Comparison of ENCODE assay signal across 26 cellular contexts in genomic region chr1:44870096-44870495, GRCh38. TPM values are rescaled to one million over a fixed set of nuclear protein-coding genes. Genes with fewer than 3 reads are reported as not detected.
"Had no signal": no experiment of that assay in that cellular context is flagged by ENCODE, and none has a peak within 500 bp of the region (broad histone marks: within the 10 kb centered on the region; RNA-seq: fewer than 3 reads in every experiment).

No MANE protein-coding gene starts in this region.

- ATAC-seq: activated CD4-positive, alpha-beta T cell treated with anti-CD3 and anti-CD28 coated beads for 36 hours; activated CD8-positive, alpha-beta T cell treated with anti-CD3 and anti-CD28 coated beads, Interleukin-2, amount 10 ng/mL, durations not matched to agents 7 days and 5 days; activated naive CD4-positive, alpha-beta T cell treated with anti-CD3 and anti-CD28 coated beads, Interleukin-2, amount 50 U/mL, for 72 hours; T-cell had no signal

- H3K27ac ChIP-seq: ascending aorta, SK-N-MC, WERI-Rb-1 had no signal

- H3K4me3 Mint-ChIP-seq: activated CD4-positive, alpha-beta T cell treated with anti-CD3 and anti-CD28 coated beads for 36 hours; activated CD8-positive, alpha-beta T cell treated with anti-CD3 and anti-CD28 coated beads, Interleukin-2, amount 10 ng/mL, durations not matched to agents 7 days and 5 days; activated T-cell treated with anti-CD3 and anti-CD28 coated beads, Interleukin-2, amount 50 U/mL, for 24 hours; activated T-helper 1 cell treated with anti-CD3 and anti-CD28 coated beads, Interleukin-12 subunit alpha, Interleukin-12 subunit beta, Interleukin-2, Interleukin-4 antibody, amounts not matched to agents 30 ng/mL and 10 ng/mL and 1 ng/mL, durations not matched to agents 14 hours and 24 hours and 36 hours; brain; central memory CD8-positive, alpha-beta T cell; T-cell had no signal

- H3K4me1 Mint-ChIP-seq: activated CD4-positive, alpha-beta T cell treated with anti-CD3 and anti-CD28 coated beads for 36 hours; brain; central memory CD8-positive, alpha-beta T cell; T-cell had no signal

- H3K9me3 Mint-ChIP-seq: activated naive CD4-positive, alpha-beta T cell treated with anti-CD3 and anti-CD28 coated beads, Interleukin-2, amount 50 U/mL, for 72 hours; activated T-cell treated with anti-CD3 and anti-CD28 coated beads, Interleukin-2, amount 50 U/mL, for 24 hours; activated T-helper 1 cell treated with anti-CD3 and anti-CD28 coated beads, Interleukin-12 subunit alpha, Interleukin-12 subunit beta, Interleukin-2, Interleukin-4 antibody, amounts not matched to agents 30 ng/mL and 10 ng/mL and 1 ng/mL, durations not matched to agents 14 hours and 24 hours and 36 hours; brain; central memory CD8-positive, alpha-beta T cell; T-cell had no signal

- H3K27me3 Mint-ChIP-seq: activated CD4-positive, alpha-beta T cell treated with anti-CD3 and anti-CD28 coated beads for 36 hours; activated T-cell treated with anti-CD3 and anti-CD28 coated beads, Interleukin-2, amount 50 U/mL, for 24 hours; brain; central memory CD8-positive, alpha-beta T cell; T-cell had no signal

- H3K27ac Mint-ChIP-seq: activated CD4-positive, alpha-beta T cell treated with anti-CD3 and anti-CD28 coated beads for 36 hours; activated CD8-positive, alpha-beta T cell treated with anti-CD3 and anti-CD28 coated beads, Interleukin-2, amount 10 ng/mL, durations not matched to agents 7 days and 5 days; activated T-cell treated with anti-CD3 and anti-CD28 coated beads, Interleukin-2, amount 50 U/mL, for 24 hours; activated T-helper 1 cell treated with anti-CD3 and anti-CD28 coated beads, Interleukin-12 subunit alpha, Interleukin-12 subunit beta, Interleukin-2, Interleukin-4 antibody, amounts not matched to agents 30 ng/mL and 10 ng/mL and 1 ng/mL, durations not matched to agents 14 hours and 24 hours and 36 hours; T-cell had no signal

- DNase-seq: activated CD4-positive, alpha-beta T cell treated with anti-CD3 and anti-CD28 coated beads for 36 hours; activated CD8-positive, alpha-beta T cell treated with anti-CD3 and anti-CD28 coated beads, Interleukin-2, amount 10 ng/mL, durations not matched to agents 7 days and 5 days; activated effector memory CD4-positive, alpha-beta T cell treated with anti-CD3 and anti-CD28 coated beads, Interleukin-2, amount 50 U/mL, for 16 hours; activated naive CD4-positive, alpha-beta T cell treated with Interleukin-2 at 50 U/mL for 16 hours; activated T-cell treated with anti-CD3 and anti-CD28 coated beads, Interleukin-2, amount 50 U/mL, for 24 hours; amniotic stem cell; IMR-90; Kasumi-1; KBM-7; NCI-H1092; NCI-H1417 treated with DMSO at 0.1 percent for 48 hours; NCI-H1694; NCI-H2029; NCI-H2107; NCI-H510A treated with DMSO at 0.1 percent for 48 hours; NCI-H69; T-cell; T-helper 2 cell; T1000; WERI-Rb-1 had no signal

RNA-seq across cellular contexts. Expression of gene PTCH2, which starts 27.0 kb away (rescaled TPM):
- total RNA-seq: ascending aorta had no signal
